In genomic region chr10:92690211-92691041, GRCh38 we compare ENCODE assay signal across 8 cellular contexts. TPM values are rescaled to one million over a fixed set of nuclear protein-coding genes. Genes with fewer than 3 reads are reported as not detected.
DNase-seq lines count a peak whose midpoint lies in the region; ATAC-seq lines count a peak whose summit lies in the region.

No MANE protein-coding gene starts in this region.

- H3K9me3 Mint-ChIP-seq in CD8-positive, alpha-beta memory T cell = peaks cover 0 to 10% (median 4%) of the 10 kb centered on the region in 5 donors
- peaks cover 5% of the 10 kb centered on the region for H3K9me3 Mint-ChIP-seq in activated naive CD8-positive, alpha-beta T cell treated with anti-CD3 and anti-CD28 coated beads for 36 hours

- no peaks in the 10 kb centered on the region for H3K36me3 Mint-ChIP-seq in CD8-positive, alpha-beta memory T cell
- no peaks in the 10 kb centered on the region for H3K36me3 Mint-ChIP-seq in activated naive CD8-positive, alpha-beta T cell treated with anti-CD3 and anti-CD28 coated beads for 36 hours

- H3K4me3 ChIP-seq in CD8-positive, alpha-beta memory T cell (ENCODE audit: low read length) = peak overlapping the region; percentile 45

- H3K27me3 ChIP-seq in CD8-positive, alpha-beta memory T cell (ENCODE audit: insufficient read depth, low read length, poor library complexity, severe bottlenecking) = peaks cover 38% of the 10 kb centered on the region

- H3K36me3 ChIP-seq in CD8-positive, alpha-beta memory T cell (ENCODE audit: insufficient read depth, low read length) = no peaks in the 10 kb centered on the region

- peaks cover 21% of the 10 kb centered on the region for H3K4me1 ChIP-seq in CD8-positive, alpha-beta memory T cell (ENCODE audit: insufficient read depth, low read length)

- CTCF ChIA-PET in CD8-positive, alpha-beta memory T cell (lab: Charles Lee) = interaction anchor here (0.8 kb wide), 1 partner anchor 57 kb away, joined by 3 read pairs; no protein-coding TSS in a partner anchor

- peaks cover 22 to 30% (median 24%) of the 10 kb centered on the region in 3 donors for H3K4me1 Mint-ChIP-seq in CD8-positive, alpha-beta memory T cell
- peaks cover 20% of the 10 kb centered on the region for H3K4me1 Mint-ChIP-seq in activated naive CD8-positive, alpha-beta T cell treated with anti-CD3 and anti-CD28 coated beads for 36 hours

- H3K27ac Mint-ChIP-seq in CD8-positive, alpha-beta memory T cell = peak overlapping the region in 2 of 8 donors; percentile 53 to 55
- no peak overlapping the region for H3K27ac Mint-ChIP-seq in activated naive CD8-positive, alpha-beta T cell treated with anti-CD3 and anti-CD28 coated beads for 36 hours

- H3K27me3 Mint-ChIP-seq in CD8-positive, alpha-beta memory T cell = peaks cover 34 to 77% of the 10 kb centered on the region in 2 donors
- peaks cover 79% of the 10 kb centered on the region for H3K27me3 Mint-ChIP-seq in activated naive CD8-positive, alpha-beta T cell treated with anti-CD3 and anti-CD28 coated beads for 36 hours

- H3K4me3 Mint-ChIP-seq in CD8-positive, alpha-beta memory T cell = peak overlapping the region; percentile 68 to 91 (median 80)
- H3K4me3 Mint-ChIP-seq in activated naive CD8-positive, alpha-beta T cell treated with anti-CD3 and anti-CD28 coated beads for 36 hours = peak overlapping the region; percentile 55

- ATAC-seq in HG02885 (IDR thresholded peaks at IDR 0.05; ENCODE audit: poor library complexity, unreplicated experiment) (peak; percentile 43), left ventricle myocardium superior (peak; percentile 58)

- POLR2A ChIA-PET in CD8-positive, alpha-beta memory T cell (lab: Charles Lee) = interaction anchor here (0.6 kb wide), 1 partner anchor 8 kb away, joined by 3 read pairs; no protein-coding TSS in a partner anchor

- peak; percentile 23 to 67 (median 59) for DNase-seq in CD8-positive, alpha-beta memory T cell
- DNase-seq in SKM-1 treated with dmso at 0.1 percent for 144 hours (lab: John Stamatoyannopoulos, UW; ENCODE audit: unreplicated experiment) (peak; percentile 63), left ventricle myocardium superior (peak; percentile 69), putamen (ENCODE audit: low spot score) (peak; percentile 27), COLO829 (ENCODE audit: low spot score) (no peak), NCI-H2029 treated with DMSO at 0.1 percent for 48 hours (lab: John Stamatoyannopoulos, UW) (no peak)
- DNase-seq in activated naive CD8-positive, alpha-beta T cell treated with anti-CD3 and anti-CD28 coated beads for 36 hours = peak; percentile 74

- intact Hi-C loops in left ventricle myocardium superior (cut with micrococcal nuclease) = no loop called here

- no peaks in the 10 kb centered on the region for H3K9me3 ChIP-seq in CD8-positive, alpha-beta memory T cell (ENCODE audit: low read length)

- H3K27ac ChIP-seq in CD8-positive, alpha-beta memory T cell (ENCODE audit: low read depth, low read length) = peak overlapping the region; percentile 72

RNA-seq across cellular contexts. Expression of gene HHEX, which starts 0.7 kb away (rescaled TPM):
- total RNA-seq in CD8-positive, alpha-beta memory T cell = not detected
- polyA plus RNA-seq in CD8-positive, alpha-beta memory T cell = 0.90 TPM
- total RNA-seq in activated naive CD8-positive, alpha-beta T cell treated with anti-CD3 and anti-CD28 coated beads for 36 hours = under 1 TPM; 0.38 to 0.56 TPM
- 2.7 TPM for total RNA-seq in left ventricle myocardium superior

Comparison
In these comparisons a context has a peak if more than half of its experiments do, and no peak if none do; other contexts are left out.
1. DNase-seq: peak in CD8-positive, alpha-beta memory T cell (5 of 5), SKM-1 treated with dmso at 0.1 percent for 144 hours (single experiment), activated naive CD8-positive, alpha-beta T cell treated with anti-CD3 and anti-CD28 coated beads for 36 hours (single experiment), left ventricle myocardium superior (single experiment) and putamen (single experiment); none in COLO829 (single experiment) and NCI-H2029 treated with DMSO at 0.1 percent for 48 hours (single experiment).